In genomic region chr15:67548532-67548852, GRCh38 we compare ENCODE assay signal across 15 cellular contexts. TPM values are rescaled to one million over a fixed set of nuclear protein-coding genes. Genes with fewer than 3 reads are reported as not detected.
DNase-seq lines count a peak whose midpoint lies in the region; ATAC-seq and TF ChIP-seq lines count a peak whose summit lies in the region.
"Had no signal": no experiment of that assay in that cellular context is flagged by ENCODE, and none has a peak within 500 bp of the region (broad histone marks: within the 10 kb centered on the region; RNA-seq: fewer than 3 reads in every experiment).

No MANE protein-coding gene starts in this region.

- H3K27ac ChIP-seq in right atrium auricular region (peak overlapping the region in 1 of 2 donors; percentile 1), colonic mucosa (peak overlapping the region; percentile 43)
- H3K27ac ChIP-seq: A549, upper lobe of left lung had no signal

- H3K4me1 ChIP-seq in right atrium auricular region (peaks cover 0 to 31% of the 10 kb centered on the region in 2 donors), colonic mucosa (peaks cover 10% of the 10 kb centered on the region)

- no peaks in the 10 kb centered on the region for H3K9me3 Mint-ChIP-seq in type B pancreatic cell
- H3K9me3 Mint-ChIP-seq: activated B cell treated with CpG ODN at 0.5 μM for 24 hours; CD4-positive, alpha-beta memory T cell; natural killer cell treated with Interleukin-12 subunit alpha and Interleukin-12 subunit beta and Interleukin-15 and Interleukin-18, amount 100 ng/mL, for 72 hours had no signal

- H3K4me3 ChIP-seq in right atrium auricular region, result no peak overlapping the region
- H3K4me3 ChIP-seq in colonic mucosa, result no peak overlapping the region
- H3K4me3 ChIP-seq: A549, upper lobe of left lung had no signal

- H3K36me3 ChIP-seq in right atrium auricular region (peaks cover 10% of the 10 kb centered on the region), colonic mucosa (no peaks in the 10 kb centered on the region)

- no peak overlapping the region for H3K27ac Mint-ChIP-seq in type B pancreatic cell
- H3K27ac Mint-ChIP-seq: activated B cell treated with CpG ODN at 0.5 μM for 24 hours; natural killer cell treated with Interleukin-12 subunit alpha and Interleukin-12 subunit beta and Interleukin-15 and Interleukin-18, amount 100 ng/mL, for 72 hours had no signal

- peaks cover 8% of the 10 kb centered on the region for H3K36me3 Mint-ChIP-seq in type B pancreatic cell
- H3K36me3 Mint-ChIP-seq: natural killer cell treated with Interleukin-12 subunit alpha and Interleukin-12 subunit beta and Interleukin-15 and Interleukin-18, amount 100 ng/mL, for 72 hours had no signal

- intact Hi-C loops in Right ventricle myocardium inferior (cut with DNase I), result no loop called here
- intact Hi-C loops in colonic mucosa (cut with DNase I), result loop anchor here (10.0 kb wide), 1 partner anchor 286 kb away; no protein-coding TSS in a partner anchor

- H3K9me3 ChIP-seq in right atrium auricular region (no peaks in the 10 kb centered on the region), colonic mucosa (no peaks in the 10 kb centered on the region)
- H3K9me3 ChIP-seq: A549, upper lobe of left lung had no signal

- DNase-seq in Right ventricle myocardium inferior (ENCODE audit: missing footprints), result no peak
- no peak for DNase-seq in right atrium auricular region (ENCODE audit: low spot score)
- DNase-seq in colonic mucosa, result no peak
- peak; percentile 2 for DNase-seq in myocyte (ENCODE audit: low read depth)
- no peak for DNase-seq in type B pancreatic cell (ENCODE audit: extremely low spot score, unreplicated experiment)
- DNase-seq in HK-2 (ENCODE audit: unreplicated experiment), result no peak
- DNase-seq: activated B cell treated with CpG ODN at 0.5 μM for 24 hours; CD4-positive, alpha-beta memory T cell; NCI-H1694 had no signal

- TF ChIP-seq CTCF in right atrium auricular region (IDR thresholded peaks at IDR 0.05), result no peak
- TF ChIP-seq CTCF in colonic mucosa (IDR thresholded peaks at IDR 0.05), result no peak
- TF ChIP-seq CTCF in type B pancreatic cell (conservative IDR thresholded peaks at IDR 0.05), result no peak

- no peaks in the 10 kb centered on the region for H3K27me3 ChIP-seq in right atrium auricular region
- no peaks in the 10 kb centered on the region for H3K27me3 ChIP-seq in colonic mucosa
- H3K27me3 ChIP-seq: upper lobe of left lung had no signal

- ATAC-seq in Right ventricle myocardium inferior (peak; percentile 40), GM19452 (IDR thresholded peaks at IDR 0.05; ENCODE audit: unreplicated experiment) (no peak), esophagus mucosa (no peak)
- ATAC-seq: A549; left lobe of liver; natural killer cell treated with Interleukin-12 subunit alpha and Interleukin-12 subunit beta and Interleukin-15 and Interleukin-18, amount 100 ng/mL, for 72 hours had no signal

- peak overlapping the region in 1 of 2 donors; percentile 52 for H3K9ac ChIP-seq in colonic mucosa (ENCODE audit: low read depth in 2 of 2, low read length in 2 of 2)

- peaks cover 42% of the 10 kb centered on the region for H3K4me1 Mint-ChIP-seq in type B pancreatic cell (ENCODE audit: unreplicated experiment)

- H3K4me3 Mint-ChIP-seq in type B pancreatic cell, result peak overlapping the region; percentile 14
- H3K4me3 Mint-ChIP-seq: activated B cell treated with CpG ODN at 0.5 μM for 24 hours; CD4-positive, alpha-beta memory T cell; natural killer cell treated with Interleukin-12 subunit alpha and Interleukin-12 subunit beta and Interleukin-15 and Interleukin-18, amount 100 ng/mL, for 72 hours had no signal

- H3K27me3 Mint-ChIP-seq in type B pancreatic cell, result no peaks in the 10 kb centered on the region
- H3K27me3 Mint-ChIP-seq: activated B cell treated with CpG ODN at 0.5 μM for 24 hours; CD4-positive, alpha-beta memory T cell; natural killer cell treated with Interleukin-12 subunit alpha and Interleukin-12 subunit beta and Interleukin-15 and Interleukin-18, amount 100 ng/mL, for 72 hours had no signal

RNA-seq across cellular contexts. Expression of gene MAP2K5, which starts 6.0 kb away (rescaled TPM):
- 19.0 TPM for total RNA-seq in Right ventricle myocardium inferior
- total RNA-seq in right atrium auricular region, result 1 to 10 TPM; 5.8 to 6.7 TPM
- total RNA-seq in colonic mucosa, result 10 to 100 TPM; 19.1 to 20.2 TPM
- 5.6 and 8.9 TPM in 2 replicates for total RNA-seq in myocyte
- 16.7 TPM for polyA plus RNA-seq in myocyte (2012)
- total RNA-seq in type B pancreatic cell (ENCODE audit: low replicate concordance), result 13.3 and 21.8 TPM in 2 replicates
- 14.2 TPM for total RNA-seq in esophagus mucosa

RNA-seq across cellular contexts. Expression of gene C15orf61, which starts 27.6 kb away (rescaled TPM):
- 11.9 TPM for total RNA-seq in Right ventricle myocardium inferior
- 1 to 10 TPM; 6.2 to 7.0 TPM for total RNA-seq in right atrium auricular region
- 1 to 10 TPM; 5.4 to 6.2 TPM for total RNA-seq in colonic mucosa
- 4.6 and 9.8 TPM in 2 replicates for total RNA-seq in myocyte
- polyA plus RNA-seq in myocyte (2012), result 5.1 TPM
- total RNA-seq in type B pancreatic cell (ENCODE audit: low replicate concordance), result 6.7 and 8.4 TPM in 2 replicates
- total RNA-seq in esophagus mucosa, result 2.8 TPM
